In genomic region chr2:10079192-10079930, GRCh38 we compare ENCODE assay signal across 8 cellular contexts. TPM values are rescaled to one million over a fixed set of nuclear protein-coding genes. Genes with fewer than 3 reads are reported as not detected.
DNase-seq lines count a peak whose midpoint lies in the region; ATAC-seq, FAIRE-seq and TF ChIP-seq lines count a peak whose summit lies in the region.

No MANE protein-coding gene starts in this region.

- peaks cover 5% of the 10 kb centered on the region; the same call in 1 of the 2 replicates for H3K4me1 ChIP-seq in HUES64 (ENCODE audit: insufficient read depth, low read length)
- no peaks in the 10 kb centered on the region for H3K4me1 ChIP-seq in cardiac muscle cell (ENCODE audit: low read depth)
- H3K4me1 ChIP-seq in pancreas, result no peaks in the 10 kb centered on the region
- H3K4me1 ChIP-seq in effector memory CD4-positive, alpha-beta T cell (ENCODE audit: control insufficient read depth, insufficient read depth, low read length, poor library complexity, severe bottlenecking), result peaks cover 23% of the 10 kb centered on the region

- ATAC-seq in GM19023 (IDR thresholded peaks at IDR 0.05; ENCODE audit: unreplicated experiment), result peak; percentile 20
- ATAC-seq in activated naive CD8-positive, alpha-beta T cell treated with anti-CD3 and anti-CD28 coated beads, Interleukin-2, amount 10 ng/mL, durations not matched to agents 7 days and 5 days (ENCODE audit: low read depth), result peak; percentile 27
- peak; percentile 47 to 75 (median 70) for ATAC-seq in pancreas
- no peak for ATAC-seq in HG02938 (IDR thresholded peaks at IDR 0.05; ENCODE audit: unreplicated experiment)

- no peaks in the 10 kb centered on the region for H3K36me3 Mint-ChIP-seq in activated naive CD8-positive, alpha-beta T cell treated with anti-CD3 and anti-CD28 coated beads, Interleukin-2, amount 10 ng/mL, durations not matched to agents 7 days and 5 days

- DNase-seq in Ammon's horn (ENCODE audit: low spot score) (peak; percentile 28), cardiac muscle cell (ENCODE audit: low read depth in 1 of 2, low spot score in 1 of 2) (peak; percentile 59 to 81), pancreas (peak in 3 of 6 donors; percentile 50 to 82 (median 77))
- peak; percentile 69 for DNase-seq in activated naive CD8-positive, alpha-beta T cell treated with anti-CD3 and anti-CD28 coated beads, Interleukin-2, amount 10 ng/mL, durations not matched to agents 7 days and 5 days
- DNase-seq in effector memory CD4-positive, alpha-beta T cell, result no peak

- intact Hi-C loops in pancreas (cut with DNase I), result no loop called here

- no peak for TF ChIP-seq CTCF in cardiac muscle cell (IDR thresholded peaks at IDR 0.05; ENCODE audit: low read depth, low read length)
- no peak for TF ChIP-seq CTCF in pancreas (IDR thresholded peaks at IDR 0.05)

- H3K4me3 Mint-ChIP-seq in activated naive CD8-positive, alpha-beta T cell treated with anti-CD3 and anti-CD28 coated beads, Interleukin-2, amount 10 ng/mL, durations not matched to agents 7 days and 5 days, result peak overlapping the region; percentile 80

- H3K36me3 ChIP-seq in HUES64 (ENCODE audit: insufficient read depth, low read length) (no peaks in the 10 kb centered on the region), cardiac muscle cell (no peaks in the 10 kb centered on the region), pancreas (no peaks in the 10 kb centered on the region)
- no peaks in the 10 kb centered on the region for H3K36me3 ChIP-seq in effector memory CD4-positive, alpha-beta T cell (ENCODE audit: control insufficient read depth, insufficient read depth, low read length)

- H3K27ac ChIP-seq in HUES64 (ENCODE audit: low read depth, low read length), result no peak overlapping the region
- H3K27ac ChIP-seq in cardiac muscle cell, result no peak overlapping the region
- H3K27ac ChIP-seq in pancreas, result peak overlapping the region; percentile 61 to 78 (median 74)
- H3K27ac ChIP-seq in effector memory CD4-positive, alpha-beta T cell (ENCODE audit: insufficient read depth, low read length, poor library complexity, severe bottlenecking), result no peak overlapping the region

- FAIRE-seq in pancreas (lab: Jason Lieb, UNC), result no peak

- WGBS in HUES64, result 2% methylated on average over 67 of the region's 67 CpGs
- 1 to 2% methylated on average over 52 to 67 of the region's 67 CpGs for WGBS in pancreas, 2 donors

- H3K9me3 ChIP-seq in HUES64 (ENCODE audit: insufficient read depth, low read depth, low read length) (no peaks in the 10 kb centered on the region), cardiac muscle cell (ENCODE audit: low read depth) (no peaks in the 10 kb centered on the region), pancreas (no peaks in the 10 kb centered on the region)
- no peaks in the 10 kb centered on the region for H3K9me3 ChIP-seq in effector memory CD4-positive, alpha-beta T cell (ENCODE audit: control insufficient read depth, low read length)

- H3K27me3 ChIP-seq in HUES64 (ENCODE audit: insufficient read depth, low read length) (peaks cover 79% of the 10 kb centered on the region), cardiac muscle cell (peaks cover 97% of the 10 kb centered on the region), pancreas (no peaks in the 10 kb centered on the region)
- peaks cover 53% of the 10 kb centered on the region for H3K27me3 ChIP-seq in effector memory CD4-positive, alpha-beta T cell (replicated peaks; ENCODE audit: control insufficient read depth, insufficient read depth, low read length, poor library complexity, severe bottlenecking)

- H3K27ac Mint-ChIP-seq in activated naive CD8-positive, alpha-beta T cell treated with anti-CD3 and anti-CD28 coated beads, Interleukin-2, amount 10 ng/mL, durations not matched to agents 7 days and 5 days, result peak overlapping the region; percentile 19

- H3K4me3 ChIP-seq in HUES64 (ENCODE audit: low read length), result peak overlapping the region; percentile 53
- H3K4me3 ChIP-seq in cardiac muscle cell, result peak overlapping the region; percentile 40
- H3K4me3 ChIP-seq in pancreas, result peak overlapping the region; percentile 40 to 64 (median 50)
- no peak overlapping the region for H3K4me3 ChIP-seq in effector memory CD4-positive, alpha-beta T cell (ENCODE audit: insufficient read depth, low read depth, low read length, poor library complexity, severe bottlenecking)

- H3K9me3 Mint-ChIP-seq in activated naive CD8-positive, alpha-beta T cell treated with anti-CD3 and anti-CD28 coated beads, Interleukin-2, amount 10 ng/mL, durations not matched to agents 7 days and 5 days, result no peaks in the 10 kb centered on the region

- peaks cover 85% of the 10 kb centered on the region for H3K27me3 Mint-ChIP-seq in activated naive CD8-positive, alpha-beta T cell treated with anti-CD3 and anti-CD28 coated beads, Interleukin-2, amount 10 ng/mL, durations not matched to agents 7 days and 5 days

- POLR2A ChIA-PET in activated naive CD8-positive, alpha-beta T cell treated with anti-CD3 and anti-CD28 coated beads, Interleukin-2, amount 10 ng/mL, durations not matched to agents 7 days and 5 days (lab: Charles Lee), result interaction anchor here (1.0 to 1.3 kb wide), 5 partner anchors 11 to 353 kb away, joined by 3 to 4 read pairs (median 3); no protein-coding TSS in a partner anchor

- H3K9ac ChIP-seq in HUES64 (ENCODE audit: low read depth, low read length), result peak overlapping the region; percentile 32; the same call in 1 of the 2 replicates

- peaks cover 10% of the 10 kb centered on the region for H3K4me1 Mint-ChIP-seq in activated naive CD8-positive, alpha-beta T cell treated with anti-CD3 and anti-CD28 coated beads, Interleukin-2, amount 10 ng/mL, durations not matched to agents 7 days and 5 days

RNA-seq across cellular contexts. Expression of gene CYS1, which starts 0.8 kb away (rescaled TPM):
- not detected for polyA plus RNA-seq in HUES64 (2013, experiment 1 of 2)
- polyA plus RNA-seq in HUES64 (2013, experiment 2 of 2), result 0.25 TPM
- total RNA-seq in activated naive CD8-positive, alpha-beta T cell treated with anti-CD3 and anti-CD28 coated beads, Interleukin-2, amount 10 ng/mL, durations not matched to agents 7 days and 5 days, result under 1 TPM; 0.11 to 0.14 TPM
- total RNA-seq in cardiac muscle cell, result 0.89 and 0.92 TPM in 2 replicates
- 0.10 and 1.1 TPM in 2 replicates for polyA plus RNA-seq in cardiac muscle cell
- total RNA-seq in pancreas, result 10 to 100 TPM; 19.4 to 27.9 (median 21.7) TPM
- 10 to 100 TPM; 18.9 to 51.3 TPM for polyA plus RNA-seq in pancreas

RNA-seq across cellular contexts. Expression of gene KLF11, which starts 36.0 kb away (rescaled TPM):
- 7.9 TPM for polyA plus RNA-seq in HUES64 (2013, experiment 1 of 2)
- 11.3 TPM for polyA plus RNA-seq in HUES64 (2013, experiment 2 of 2)
- total RNA-seq in activated naive CD8-positive, alpha-beta T cell treated with anti-CD3 and anti-CD28 coated beads, Interleukin-2, amount 10 ng/mL, durations not matched to agents 7 days and 5 days, result 1 to 10 TPM; 6.8 to 7.1 TPM
- 11.0 and 11.9 TPM in 2 replicates for total RNA-seq in cardiac muscle cell
- polyA plus RNA-seq in cardiac muscle cell, result 13.0 and 14.4 TPM in 2 replicates
- 10 to 100 TPM; 17.3 to 41.2 (median 27.0) TPM for total RNA-seq in pancreas
- 10 to 100 TPM in 1 of 2 donors, 1 to 10 TPM in 1; 6.4 to 16.4 TPM for polyA plus RNA-seq in pancreas

RNA-seq across cellular contexts. Expression of gene RRM2, which starts 43.2 kb away (rescaled TPM):
- 138 TPM for polyA plus RNA-seq in HUES64 (2013, experiment 1 of 2)
- 139 TPM for polyA plus RNA-seq in HUES64 (2013, experiment 2 of 2)
- total RNA-seq in activated naive CD8-positive, alpha-beta T cell treated with anti-CD3 and anti-CD28 coated beads, Interleukin-2, amount 10 ng/mL, durations not matched to agents 7 days and 5 days, result 100 to 1,000 TPM; 320 to 355 TPM
- 14.0 and 20.7 TPM in 2 replicates for total RNA-seq in cardiac muscle cell
- 43.7 and 61.3 TPM in 2 replicates for polyA plus RNA-seq in cardiac muscle cell
- total RNA-seq in pancreas, result 1 to 10 TPM in 4 of 6 donors, under 1 TPM in 2; 0.24 to 3.0 (median 2.1) TPM
- under 1 TPM; 0.16 to 0.27 TPM for polyA plus RNA-seq in pancreas

Comparison
In these comparisons a context has a peak if more than half of its experiments do, and no peak if none do; other contexts are left out.
1. DNase-seq: peak in Ammon's horn (single experiment), activated naive CD8-positive, alpha-beta T cell treated with anti-CD3 and anti-CD28 coated beads, Interleukin-2, amount 10 ng/mL, durations not matched to agents 7 days and 5 days (single experiment) and cardiac muscle cell (2 of 2); none in effector memory CD4-positive, alpha-beta T cell (0 of 3).
2. H3K27ac ChIP-seq: peak in pancreas (4 of 4); none in HUES64 (single experiment), cardiac muscle cell (single experiment) and effector memory CD4-positive, alpha-beta T cell (single experiment).
3. RNA of gene CYS1, which starts 0.8 kb away (total RNA-seq): 19.4 to 27.9 TPM in pancreas; 0.89 to 0.92 TPM in cardiac muscle cell and 0.11 to 0.14 TPM in activated naive CD8-positive, alpha-beta T cell treated with anti-CD3 and anti-CD28 coated beads, Interleukin-2, amount 10 ng/mL, durations not matched to agents 7 days and 5 days; every median in the first group is over 10 times any median in the second.
4. RNA of gene RRM2, which starts 43.2 kb away (total RNA-seq): 320 to 355 TPM in activated naive CD8-positive, alpha-beta T cell treated with anti-CD3 and anti-CD28 coated beads, Interleukin-2, amount 10 ng/mL, durations not matched to agents 7 days and 5 days; 14.0 to 20.7 TPM in cardiac muscle cell and 0.24 to 3.0 TPM in pancreas; every median in the first group is over 10 times any median in the second.